ENCODE assay signal across 22 cellular contexts in genomic region chr14:36215217-36215598, GRCh38. TPM values are rescaled to one million over a fixed set of nuclear protein-coding genes. Genes with fewer than 3 reads are reported as not detected.
A peak's percentile ranks its signal among the peaks of the same experiment; 100 is the strongest.
DNase-seq lines count a peak whose midpoint lies in the region; ATAC-seq, FAIRE-seq and TF ChIP-seq lines count a peak whose summit lies in the region.
"Had no signal": no experiment of that assay in that cellular context is flagged by ENCODE, and none has a peak within 500 bp of the region (broad histone marks: within the 10 kb centered on the region; RNA-seq: fewer than 3 reads in every experiment).

No MANE protein-coding gene starts in this region.

- H3K9me3 ChIP-seq in HepG2 (ENCODE audit: low read length) (no peaks in the 10 kb centered on the region), right lobe of liver (no peaks in the 10 kb centered on the region), H1 (ENCODE audit: insufficient read depth in 2 of 2, low read depth in 1 of 2, low read length in 1 of 2) (no peaks in the 10 kb centered on the region), neural progenitor cell (ENCODE audit: low read depth) (no peaks in the 10 kb centered on the region), MM.1S (replicated peaks; ENCODE audit: insufficient read depth, low read length) (no peaks in the 10 kb centered on the region), osteoblast (ENCODE audit: low read depth, low read length) (no peaks in the 10 kb centered on the region)
- H3K9me3 ChIP-seq: SJCRH30 had no signal

- FAIRE-seq in HepG2 (lab: Jason Lieb, UNC) (no peak), H1 (lab: Jason Lieb, UNC) (no peak)
- FAIRE-seq: A204.1, D721Med, GM12891, HTR-8/SVneo had no signal

- H3K9me3 Mint-ChIP-seq in neural progenitor cell: no peaks in the 10 kb centered on the region

- H2AFZ ChIP-seq in HepG2 (ENCODE audit: low read length) (no peak overlapping the region), H1 (ENCODE audit: low read length) (0 out of 2 replicates have a peak overlapping the region, but pooled peaks have one; percentile 25), neural progenitor cell (replicated peaks) (peak overlapping the region; percentile 14), MM.1S (ENCODE audit: low read length) (no peak overlapping the region), osteoblast (ENCODE audit: low read length) (no peak overlapping the region)

- H3K27ac Mint-ChIP-seq in neural progenitor cell: no peak overlapping the region

- H2AK5ac ChIP-seq in H1 (ENCODE audit: low read depth, low read length): no peak overlapping the region

- no peak overlapping the region for H3K56ac ChIP-seq in H1 (replicated peaks; ENCODE audit: insufficient read length, low read depth, low read length)

- H2BK5ac ChIP-seq in H1 (ENCODE audit: low read depth, low read length): no peak overlapping the region

- TF ChIP-seq CTCF in HepG2 (CRISPR knock-in tag; IDR thresholded peaks at IDR 0.05) (no peak), right lobe of liver (IDR thresholded peaks at IDR 0.05) (no peak), H1 (IDR thresholded peaks at IDR 0.05; ENCODE audit: control extremely low read depth in 1 of 3, insufficient read depth in 1 of 3, low read depth in 1 of 3, low read length in 3 of 3) (no peak), neural progenitor cell (IDR thresholded peaks at IDR 0.05) (no peak), MM.1S (IDR thresholded peaks at IDR 0.05; ENCODE audit: low read length) (no peak), osteoblast (IDR thresholded peaks at IDR 0.05; ENCODE audit: extremely low read depth, low read depth, low read length) (no peak)

- H3K4me2 ChIP-seq in HepG2 (ENCODE audit: low read depth, low read length): no peak overlapping the region
- H3K4me2 ChIP-seq in H1 (ENCODE audit: insufficient read depth in 1 of 2, low read depth in 2 of 2, low read length in 2 of 2): no peak overlapping the region
- peak overlapping the region; percentile 62 for H3K4me2 ChIP-seq in neural progenitor cell
- H3K4me2 ChIP-seq in MM.1S (ENCODE audit: low read depth, low read length): no peak overlapping the region
- no peak overlapping the region for H3K4me2 ChIP-seq in osteoblast (ENCODE audit: insufficient read depth, low read length)

- H3K4me3 ChIP-seq in HepG2 (replicated peaks in 1 of 3; ENCODE audit: insufficient read depth in 1 of 3, low read depth in 2 of 3, low read length in 3 of 3) (no peak overlapping the region), right lobe of liver (no peak overlapping the region), H1 (ENCODE audit: extremely low read depth in 1 of 4, insufficient read depth in 2 of 4, low read depth in 3 of 4, low read length in 4 of 4) (no peak overlapping the region), neural progenitor cell (peak overlapping the region; percentile 28), MM.1S (ENCODE audit: low read length) (no peak overlapping the region), osteoblast (ENCODE audit: insufficient read depth, low read length) (no peak overlapping the region)
- H3K4me3 ChIP-seq: SJCRH30 had no signal

- no peak overlapping the region for H2BK20ac ChIP-seq in H1 (ENCODE audit: low read length)

- intact Hi-C loops in HepG2 (cut with micrococcal nuclease; ENCODE audit: unreplicated experiment) (no loop called here), right lobe of liver (cut with DNase I) (no loop called here)

- no peak overlapping the region for H3K9ac ChIP-seq in HepG2 (ENCODE audit: insufficient read depth, low read depth, low read length)
- no peak overlapping the region for H3K9ac ChIP-seq in H1 (replicated peaks in 1 of 4; ENCODE audit: extremely low read depth in 1 of 4, low read depth in 3 of 4, low read length in 3 of 4)
- no peak overlapping the region for H3K9ac ChIP-seq in neural progenitor cell
- H3K9ac ChIP-seq in MM.1S (ENCODE audit: low read length): no peak overlapping the region

- POLR2A ChIA-PET in HepG2 (lab: Yijun Ruan, JAX) (no interaction called here), H1 (lab: Charles Lee; ENCODE audit: partially characterized antibody) (no interaction called here)

- TF ChIP-seq POLR2A in HepG2 (IDR thresholded peaks at IDR 0.05; ENCODE audit: insufficient read depth in 1 of 2, low read depth in 2 of 2, low read length in 2 of 2) (no peak), right lobe of liver (IDR thresholded peaks at IDR 0.05) (no peak), H1 (IDR thresholded peaks at IDR 0.05; ENCODE audit: control extremely low read depth in 1 of 2, low read depth in 2 of 2, low read length in 2 of 2) (no peak)

- H3K36me3 Mint-ChIP-seq in neural progenitor cell: no peaks in the 10 kb centered on the region

- H3K4me3 Mint-ChIP-seq in neural progenitor cell: no peak overlapping the region

- H3K23ac ChIP-seq in H1 (ENCODE audit: insufficient read length): no peak overlapping the region

- H2BK12ac ChIP-seq in H1 (ENCODE audit: low read depth, low read length): no peak overlapping the region

- 5% methylated on average over 3 of the region's 3 CpGs for WGBS in HepG2 (ENCODE audit: low lambda C conversion rate)
- WGBS in right lobe of liver (ENCODE audit: insufficient coverage, low coverage, low lambda C conversion rate, missing lambda C conversion rate): 52% methylated on average over 3 of the region's 3 CpGs
- WGBS in H1 (ENCODE audit: extremely low coverage in 1 of 2, insufficient coverage in 1 of 2, insufficient read length in 1 of 2, insufficient replicate concordance in 2 of 2, low coverage in 1 of 2, low lambda C conversion rate in 2 of 2, missing lambda C conversion rate in 1 of 2), 2 experiments: 87% methylated on average over 3 of the region's 3 CpGs; no CpG with 5 or more reads in 1 of the 2 experiments

- H3K4me1 Mint-ChIP-seq in neural progenitor cell: peaks cover 21% of the 10 kb centered on the region

- H4K5ac ChIP-seq in H1 (ENCODE audit: insufficient read length, low read depth, low read length): no peak overlapping the region

- H3K79me1 ChIP-seq in H1 (ENCODE audit: low read depth, low read length): no peaks in the 10 kb centered on the region; the same call in 1 of the 2 replicates

- CTCF ChIA-PET in HepG2 (lab: Yijun Ruan, JAX; ENCODE audit: low intra/inter-chr PET ratio, low total read pairs): no interaction called here
- CTCF ChIA-PET in H1 (lab: Charles Lee; ENCODE audit: partially characterized antibody): interaction anchor here (0.9 to 5.8 kb wide), 3 partner anchors 18 to 336 kb away, joined by 3 to 19 read pairs (median 3); no protein-coding TSS in a partner anchor

- H3K18ac ChIP-seq in H1 (ENCODE audit: extremely low read depth, low read length): no peak overlapping the region

- H3K9me2 ChIP-seq in MM.1S (replicated peaks; ENCODE audit: insufficient read depth, low read length): no peaks in the 10 kb centered on the region

- H3K4ac ChIP-seq in H1 (replicated peaks; ENCODE audit: insufficient read length, low read depth, low read length): no peak overlapping the region

- in situ Hi-C loops in HepG2 (cut with HindIII; ENCODE audit: extremely low pct_ligation_motif_present, low pct_unique_long_range_greater_than_20kb): no loop called here

- no peak overlapping the region for H4K8ac ChIP-seq in H1 (ENCODE audit: extremely low read depth, insufficient read depth, low read length)

- peaks cover 2 to 60% of the 10 kb centered on the region in 2 experiments for H3K27me3 ChIP-seq in HepG2 (ENCODE audit: control insufficient read depth in 1 of 2, insufficient read depth in 2 of 2, low read length in 2 of 2)
- no peaks in the 10 kb centered on the region for H3K27me3 ChIP-seq in right lobe of liver
- H3K27me3 ChIP-seq in H1 (replicated peaks in 1 of 4; ENCODE audit: control insufficient read depth in 3 of 4, extremely low read depth in 1 of 4, insufficient read depth in 3 of 4, low read length in 3 of 4): no peaks in the 10 kb centered on the region
- no peaks in the 10 kb centered on the region for H3K27me3 ChIP-seq in neural progenitor cell
- H3K27me3 ChIP-seq in MM.1S (replicated peaks; ENCODE audit: insufficient read depth, low read length): no peaks in the 10 kb centered on the region
- H3K27me3 ChIP-seq in osteoblast (ENCODE audit: insufficient read depth, low read length): no peaks in the 10 kb centered on the region

- no TSS peak for BruUV-seq in HepG2 (replicated peaks; lab: Mats Ljungman, UMichigan)

- no peaks in the 10 kb centered on the region for H3K36me3 ChIP-seq in HepG2 (replicated peaks in 1 of 2; ENCODE audit: control insufficient read depth in 1 of 2, insufficient read depth in 2 of 2, low read length in 2 of 2)
- no peaks in the 10 kb centered on the region for H3K36me3 ChIP-seq in right lobe of liver
- no peaks in the 10 kb centered on the region for H3K36me3 ChIP-seq in H1 (ENCODE audit: control insufficient read depth in 2 of 4, insufficient read depth in 4 of 4, low read length in 3 of 4)
- no peaks in the 10 kb centered on the region for H3K36me3 ChIP-seq in neural progenitor cell
- no peaks in the 10 kb centered on the region for H3K36me3 ChIP-seq in MM.1S (replicated peaks; ENCODE audit: insufficient read depth, low read length)
- no peaks in the 10 kb centered on the region for H3K36me3 ChIP-seq in osteoblast (ENCODE audit: insufficient read depth, low read length)
- H3K36me3 ChIP-seq: SJCRH30 had no signal

- DNase-seq in HepG2 (ENCODE audit: low spot score): no peak
- no peak for DNase-seq in right lobe of liver
- no peak for DNase-seq in H1 (ENCODE audit: low read depth in 1 of 2, low spot score in 2 of 2)
- DNase-seq in neural progenitor cell (ENCODE audit: low spot score): peak; percentile 45
- no peak for DNase-seq in activated CD8-positive, alpha-beta memory T cell treated with anti-CD3 and anti-CD28 coated beads for 24 hours
- no peak for DNase-seq in MM.1S
- no peak for DNase-seq in osteoblast (ENCODE audit: insufficient read length, low spot score, missing footprints)
- DNase-seq: DND-41, GOT3, IMR-90, NCI-H187 treated with DMSO at 0.1 percent for 48 hours, NCI-H510A, NCI-H748 treated with DMSO at 0.1 percent for 48 hours, SJCRH30, T-helper 1 cell had no signal

- peaks cover 34% of the 10 kb centered on the region for H3F3A ChIP-seq in neural progenitor cell (ENCODE audit: low read depth)
- no peaks in the 10 kb centered on the region for H3F3A ChIP-seq in MM.1S (ENCODE audit: insufficient read depth, low read length)

- H3K27ac ChIP-seq in HepG2 (ENCODE audit: extremely low read length, insufficient read depth, low read length): no peak overlapping the region
- H3K27ac ChIP-seq in right lobe of liver: no peak overlapping the region
- H3K27ac ChIP-seq in H1 (ENCODE audit: low read depth, low read length): no peak overlapping the region
- H3K27ac ChIP-seq in neural progenitor cell: peak overlapping the region; percentile 66
- H3K27ac ChIP-seq in MM.1S (ENCODE audit: low read length): no peak overlapping the region
- H3K27ac ChIP-seq in osteoblast (ENCODE audit: low read depth, low read length): no peak overlapping the region
- H3K27ac ChIP-seq: C4-2B, SJCRH30 had no signal

- no peaks in the 10 kb centered on the region for H3K23me2 ChIP-seq in H1 (ENCODE audit: low read depth, low read length)

- H3K79me2 ChIP-seq in HepG2 (ENCODE audit: insufficient read depth, low read length) (no peaks in the 10 kb centered on the region), H1 (ENCODE audit: control insufficient read depth in 1 of 2, insufficient read depth in 2 of 2, low read length in 2 of 2) (no peaks in the 10 kb centered on the region), neural progenitor cell (ENCODE audit: low read depth) (no peaks in the 10 kb centered on the region), MM.1S (ENCODE audit: low read length) (no peaks in the 10 kb centered on the region), osteoblast (ENCODE audit: insufficient read depth, low read length) (no peaks in the 10 kb centered on the region)

- no peak overlapping the region for H2BK120ac ChIP-seq in H1 (replicated peaks; ENCODE audit: low read depth, low read length)

- no peak for ATAC-seq in HepG2
- ATAC-seq in right lobe of liver: no peak
- ATAC-seq: Panc1 had no signal

- TF ChIP-seq RAD21 in HepG2 (CRISPR knock-in tag; IDR thresholded peaks at IDR 0.05): no peak
- no peak for TF ChIP-seq RAD21 in H1 (IDR thresholded peaks at IDR 0.05 in 1 of 2, conservative IDR thresholded peaks at IDR 0.05 in 1 of 2; ENCODE audit: low read depth in 2 of 2, low read length in 2 of 2)

- no peaks in the 10 kb centered on the region for H4K20me1 ChIP-seq in HepG2 (ENCODE audit: insufficient read depth, low read length)
- no peaks in the 10 kb centered on the region for H4K20me1 ChIP-seq in H1 (replicated peaks in 1 of 2; ENCODE audit: control insufficient read depth in 1 of 2, insufficient read depth in 2 of 2, low read length in 2 of 2)
- H4K20me1 ChIP-seq in neural progenitor cell (ENCODE audit: low read depth): no peaks in the 10 kb centered on the region
- no peaks in the 10 kb centered on the region for H4K20me1 ChIP-seq in MM.1S (ENCODE audit: insufficient read depth, low read length)
- no peaks in the 10 kb centered on the region for H4K20me1 ChIP-seq in osteoblast (ENCODE audit: insufficient read depth, low read length)

- no peak overlapping the region for H4K91ac ChIP-seq in H1 (replicated peaks; ENCODE audit: insufficient read length, low read length)

- TF ChIP-seq EP300 in HepG2 (IDR thresholded peaks at IDR 0.05; ENCODE audit: low read depth in 2 of 2, low read length in 2 of 2) (no peak), HepG2 (CRISPR knock-in tag; IDR thresholded peaks at IDR 0.05; ENCODE audit: borderline replicate concordance) (no peak), H1 (IDR thresholded peaks at IDR 0.05; ENCODE audit: borderline replicate concordance in 1 of 2, low read depth in 2 of 2, low read length in 2 of 2) (no peak)

- no peak overlapping the region for H2BK15ac ChIP-seq in H1 (ENCODE audit: low read length)

- peaks cover 5% of the 10 kb centered on the region for H3K27me3 Mint-ChIP-seq in neural progenitor cell (ENCODE audit: insufficient read depth, low read depth)

- H3K14ac ChIP-seq in H1 (ENCODE audit: insufficient read length): no peak overlapping the region

- no peaks in the 10 kb centered on the region for H3K4me1 ChIP-seq in HepG2 (ENCODE audit: insufficient read depth, low read length)
- H3K4me1 ChIP-seq in right lobe of liver: no peaks in the 10 kb centered on the region
- peaks cover 0 to 4% (median 1%) of the 10 kb centered on the region in 4 experiments; a peak in 2 of 7 replicates for H3K4me1 ChIP-seq in H1 (replicated peaks in 1 of 4; ENCODE audit: control insufficient read depth in 3 of 4, insufficient read depth in 4 of 4, low read length in 3 of 4)
- H3K4me1 ChIP-seq in neural progenitor cell: peaks cover 68% of the 10 kb centered on the region
- no peaks in the 10 kb centered on the region for H3K4me1 ChIP-seq in MM.1S (ENCODE audit: low read length)
- H3K4me1 ChIP-seq in osteoblast (ENCODE audit: insufficient read depth, low read length): no peaks in the 10 kb centered on the region
- H3K4me1 ChIP-seq: SJCRH30 had no signal

RNA-seq across cellular contexts. Expression of gene PTCSC3, which starts 38.7 kb away (rescaled TPM):
- not detected in 2 replicates for total RNA-seq in HepG2 (2016; rRNA removed; fragmentation: Illumina TruSeq; extraction: Trizol)
- total RNA-seq in HepG2 (2016; cell fraction: cytosol; rRNA removed; fragmentation: Illumina TruSeq; extraction: Trizol; ENCODE audit: low read depth): not detected in 2 replicates
- not detected in 2 replicates for total RNA-seq in HepG2 (2016; cell fraction: insoluble cytoplasmic fraction; rRNA removed; fragmentation: Illumina TruSeq; extraction: Trizol)
- not detected in 2 replicates for total RNA-seq in HepG2 (2016; cell fraction: membrane; rRNA removed; fragmentation: Illumina TruSeq; extraction: Trizol)
- not detected in 2 replicates for total RNA-seq in HepG2 (2016; cell fraction: nucleus; rRNA removed; fragmentation: Illumina TruSeq; extraction: Trizol)
- not detected in 2 replicates for polyA plus RNA-seq in HepG2 (2011; rRNA removed)
- not detected in 2 replicates for polyA plus RNA-seq in HepG2 (2011; cell fraction: cytosol; rRNA removed)
- not detected in 2 replicates for polyA plus RNA-seq in HepG2 (2011; cell fraction: nucleus; rRNA removed)
- not detected in 2 replicates for polyA plus RNA-seq in HepG2 (2012)
- polyA plus RNA-seq in HepG2 (2016; cell fraction: cytosol; fragmentation: Illumina TruSeq; extraction: Trizol; ENCODE audit: low read depth): not detected in 2 replicates
- not detected in 2 replicates for polyA plus RNA-seq in HepG2 (2016; cell fraction: insoluble cytoplasmic fraction; fragmentation: Illumina TruSeq; extraction: Trizol; ENCODE audit: low read depth)
- polyA plus RNA-seq in HepG2 (2016; cell fraction: membrane; fragmentation: Illumina TruSeq; extraction: Trizol; ENCODE audit: low read depth): not detected in 2 replicates
- polyA plus RNA-seq in HepG2 (2016; cell fraction: nucleus; fragmentation: Illumina TruSeq; extraction: Trizol; ENCODE audit: insufficient read depth, low read depth): not detected in 2 replicates
- polyA minus RNA-seq in HepG2 (2011; rRNA and poly(A)+ RNA removed; ENCODE audit: low replicate concordance): not detected in 2 replicates
- not detected in 2 replicates for polyA minus RNA-seq in HepG2 (2011; cell fraction: cytosol; rRNA and poly(A)+ RNA removed)
- not detected in 2 replicates for polyA minus RNA-seq in HepG2 (2011; cell fraction: nucleus; rRNA and poly(A)+ RNA removed)
- not detected for total RNA-seq in right lobe of liver
- not detected in 2 replicates for total RNA-seq in H1 (2021; fragmentation: NEBNext Ultra II Directional; extraction: Animal tissue kit (Norgen Biotek cat#: 25700))
- not detected in 2 replicates for polyA plus RNA-seq in H1 (2011; rRNA removed)
- not detected for polyA plus RNA-seq in H1 (2011; cell fraction: cytosol; rRNA removed)
- not detected for polyA plus RNA-seq in H1 (2011; cell fraction: nucleus; rRNA removed)
- not detected in 4 replicates for polyA plus RNA-seq in H1 (2012, experiment 1 of 2)
- polyA plus RNA-seq in H1 (2012, experiment 2 of 2): not detected
- not detected for polyA plus RNA-seq in H1 (2013, experiment 1 of 2)
- not detected for polyA plus RNA-seq in H1 (2013, experiment 2 of 2)
- polyA minus RNA-seq in H1 (2011; rRNA and poly(A)+ RNA removed): not detected in 2 replicates
- not detected for polyA minus RNA-seq in H1 (2011; cell fraction: cytosol; rRNA and poly(A)+ RNA removed)
- not detected for polyA minus RNA-seq in H1 (2011; cell fraction: nucleus; rRNA and poly(A)+ RNA removed)
- not detected in 2 replicates for total RNA-seq in neural progenitor cell (ENCODE audit: low replicate concordance)
- total RNA-seq in osteoblast: not detected in 2 replicates
- total RNA-seq: IMR-90, M059J, SJCRH30 had no signal
- polyA plus RNA-seq: IMR-90 had no signal

Comparison
In these comparisons a context has a peak if more than half of its experiments do, and no peak if none do; other contexts are left out.
1. H2AFZ ChIP-seq: peak in H1 (single experiment) and neural progenitor cell (single experiment); none in HepG2 (single experiment), MM.1S (single experiment) and osteoblast (single experiment).